Comparison of ENCODE assay signal across 19 cellular contexts in genomic region chr7:6252310-6252709, GRCh38. TPM values are rescaled to one million over a fixed set of nuclear protein-coding genes. Genes with fewer than 3 reads are reported as not detected.
DNase-seq lines count a peak whose midpoint lies in the region; ATAC-seq and TF ChIP-seq lines count a peak whose summit lies in the region.
"Had no signal": no experiment of that assay in that cellular context is flagged by ENCODE, and none has a peak within 500 bp of the region (broad histone marks: within the 10 kb centered on the region; RNA-seq: fewer than 3 reads in every experiment).

No MANE protein-coding gene starts in this region.

- peak overlapping the region; percentile 4 for H3K9ac ChIP-seq in SK-N-MC (ENCODE audit: insufficient read length)

- H3K4me3 ChIP-seq in SK-N-MC (peak overlapping the region; percentile 70), fibroblast of mammary gland (ENCODE audit: control insufficient read depth, low read depth, low read length) (no peak overlapping the region)
- no peak overlapping the region for H3K4me3 ChIP-seq in CD8-positive, alpha-beta T cell (ENCODE audit: low read depth, low read length)
- H3K4me3 ChIP-seq: gastroesophageal sphincter had no signal

- no peaks in the 10 kb centered on the region for H3K9me3 Mint-ChIP-seq in CD8-positive, alpha-beta T cell
- H3K9me3 Mint-ChIP-seq: activated CD4-positive, alpha-beta T cell treated with anti-CD3 and anti-CD28 coated beads, Interleukin-2, amount 10 ng/mL, durations not matched to agents 24 days and 14 days; activated T-helper 17 cell treated with anti-CD3 and anti-CD28 coated beads, Interleukin-2, amount 50 U/mL, for 72 hours; central memory CD8-positive, alpha-beta T cell had no signal

- H3K27me3 ChIP-seq in CD8-positive, alpha-beta T cell (ENCODE audit: insufficient read depth, low read length) = no peaks in the 10 kb centered on the region
- H3K27me3 ChIP-seq: gastroesophageal sphincter had no signal

- peak; percentile 78 for DNase-seq in ELR (ENCODE audit: low read depth)
- no peak for DNase-seq in SK-N-MC (ENCODE audit: low read depth, low spot score)
- peak; percentile 66 for DNase-seq in fibroblast of mammary gland (ENCODE audit: low read depth)
- peak; percentile 33 for DNase-seq in renal cortical epithelial cell (ENCODE audit: low read depth)
- no peak for DNase-seq in CD8-positive, alpha-beta T cell
- DNase-seq in NCI-H526 treated with DMSO at 0.1 percent for 48 hours (lab: John Stamatoyannopoulos, UW) = no peak
- no peak for DNase-seq in activated CD4-positive, alpha-beta T cell treated with anti-CD3 and anti-CD28 coated beads for 4 hours
- DNase-seq: activated CD4-positive, alpha-beta T cell treated with anti-CD3 and anti-CD28 coated beads, Interleukin-2, amount 10 ng/mL, durations not matched to agents 24 days and 14 days; NCI-H146; NK-92 treated with Interleukin-12 subunit alpha and Interleukin-12 subunit beta, amount 100 ng/mL, for 24 hours; nucleus accumbens; stimulated activated CD4-positive, alpha-beta T cell treated with anti-CD3 and anti-CD28 coated beads, Interleukin-2, amount 100 ng/mL, for 24 hours; stimulated activated naive CD4-positive, alpha-beta T cell treated with Interleukin-2 at 50 U/mL for 16 hours; T-helper 1 cell had no signal

- H3K27ac ChIP-seq in SK-N-MC = peak overlapping the region; percentile 83
- H3K27ac ChIP-seq in CD8-positive, alpha-beta T cell (ENCODE audit: low read depth, low read length) = no peak overlapping the region

- H3K36me3 ChIP-seq in SK-N-MC (ENCODE audit: insufficient read depth, low read length) = no peaks in the 10 kb centered on the region
- H3K36me3 ChIP-seq in CD8-positive, alpha-beta T cell (ENCODE audit: insufficient read depth, low read length) = no peaks in the 10 kb centered on the region
- H3K36me3 ChIP-seq: gastroesophageal sphincter had no signal

- H3K9me3 ChIP-seq in SK-N-MC (ENCODE audit: low read depth, low read length) = no peaks in the 10 kb centered on the region
- H3K9me3 ChIP-seq in CD8-positive, alpha-beta T cell (ENCODE audit: low read length) = no peaks in the 10 kb centered on the region
- H3K9me3 ChIP-seq: gastroesophageal sphincter had no signal

- CTCF ChIA-PET in CD8-positive, alpha-beta T cell (lab: Charles Lee) = no interaction called here

- H3K36me3 Mint-ChIP-seq in CD8-positive, alpha-beta T cell = no peaks in the 10 kb centered on the region

- no peak overlapping the region for H3K4me3 Mint-ChIP-seq in CD8-positive, alpha-beta T cell
- H3K4me3 Mint-ChIP-seq: activated CD4-positive, alpha-beta T cell treated with anti-CD3 and anti-CD28 coated beads, Interleukin-2, amount 10 ng/mL, durations not matched to agents 24 days and 14 days; central memory CD8-positive, alpha-beta T cell had no signal

- ATAC-seq in CD8-positive, alpha-beta T cell = no peak
- no peak for ATAC-seq in HG02610 (IDR thresholded peaks at IDR 0.05; ENCODE audit: unreplicated experiment)
- ATAC-seq: activated T-helper 17 cell treated with anti-CD3 and anti-CD28 coated beads, Interleukin-2, amount 50 U/mL, for 72 hours; gastroesophageal sphincter; HepG2 had no signal

- POLR2A ChIA-PET in CD8-positive, alpha-beta T cell (lab: Charles Lee) = interaction anchor here (0.6 kb wide), 1 partner anchor 31 kb away, joined by 3 read pairs; no protein-coding TSS in a partner anchor

- peaks cover 24% of the 10 kb centered on the region for H3K4me1 Mint-ChIP-seq in CD8-positive, alpha-beta T cell (ENCODE audit: low read depth)

- H3K27me3 Mint-ChIP-seq in CD8-positive, alpha-beta T cell (ENCODE audit: low read depth) = no peaks in the 10 kb centered on the region
- H3K27me3 Mint-ChIP-seq: activated T-helper 17 cell treated with anti-CD3 and anti-CD28 coated beads, Interleukin-2, amount 50 U/mL, for 72 hours; central memory CD8-positive, alpha-beta T cell had no signal

- no peaks in the 10 kb centered on the region for H3K4me1 ChIP-seq in CD8-positive, alpha-beta T cell (ENCODE audit: insufficient read depth, low read length)

- intact Hi-C loops in CD8-positive, alpha-beta T cell (cut with DNase I, micrococcal nuclease) = no loop called here

- TF ChIP-seq CTCF in fibroblast of mammary gland (conservative IDR thresholded peaks at IDR 0.05; ENCODE audit: control insufficient read depth, insufficient read depth, low read depth, low read length) = no peak
- TF ChIP-seq CTCF in CD8-positive, alpha-beta T cell (IDR thresholded peaks at IDR 0.05) = no peak

- no peak overlapping the region for H3K27ac Mint-ChIP-seq in CD8-positive, alpha-beta T cell
- H3K27ac Mint-ChIP-seq: activated CD4-positive, alpha-beta T cell treated with anti-CD3 and anti-CD28 coated beads, Interleukin-2, amount 10 ng/mL, durations not matched to agents 24 days and 14 days had no signal

RNA-seq across cellular contexts. Expression of gene CYTH3, which starts 20.1 kb away (rescaled TPM):
- 21.2 and 30.0 TPM in 2 replicates for total RNA-seq in renal cortical epithelial cell
- total RNA-seq in CD8-positive, alpha-beta T cell = 10 to 100 TPM; 12.1 to 14.9 TPM

Comparison
In these comparisons a context has a peak if more than half of its experiments do, and no peak if none do; other contexts are left out.
1. DNase-seq: peak in ELR (single experiment), fibroblast of mammary gland (single experiment) and renal cortical epithelial cell (single experiment); none in SK-N-MC (single experiment), CD8-positive, alpha-beta T cell (0 of 7), NCI-H526 treated with DMSO at 0.1 percent for 48 hours (single experiment) and activated CD4-positive, alpha-beta T cell treated with anti-CD3 and anti-CD28 coated beads for 4 hours (0 of 2).